In genomic region chrX:52568146-52568545, GRCh38 we compare ENCODE assay signal across 6 cellular contexts. TPM values are rescaled to one million over a fixed set of nuclear protein-coding genes. Genes with fewer than 3 reads are reported as not detected.
"Had no signal": no experiment of that assay in that cellular context is flagged by ENCODE, and none has a peak within 500 bp of the region (broad histone marks: within the 10 kb centered on the region; RNA-seq: fewer than 3 reads in every experiment).

No MANE protein-coding gene starts in this region.

RNA-seq across cellular contexts. Expression of gene XAGE1B, which starts 51.3 kb away (rescaled TPM):
- total RNA-seq: LHCN-M2, MCF 10A, OCI-LY7, PC-9, Right ventricle myocardium inferior, SJCRH30 had no signal
